22 cellular contexts compared by ENCODE assay signal in the genomic region with DNA sequence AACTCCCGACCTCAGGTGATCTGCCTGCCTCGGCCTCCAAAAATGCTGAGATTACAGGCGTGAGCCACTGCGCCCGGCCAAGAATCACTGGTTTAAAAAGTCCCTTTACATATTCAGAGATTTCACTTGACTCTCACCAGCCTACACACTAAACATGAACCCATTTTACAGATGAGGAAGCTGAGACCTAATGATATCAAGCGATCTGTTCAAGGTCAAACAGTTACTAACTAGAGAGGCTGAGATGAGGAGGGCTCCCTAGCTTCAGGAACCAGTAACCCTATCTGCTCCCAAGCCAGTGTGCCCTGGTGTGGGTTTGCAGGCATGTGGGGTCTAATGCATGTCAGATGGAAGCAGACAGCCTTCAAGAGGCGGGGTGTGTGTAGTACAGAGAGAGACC.
"Had no signal": no experiment of that assay in that cellular context is flagged by ENCODE, and none has a peak within 500 bp of the region (broad histone marks: within the 10 kb centered on the region; RNA-seq: fewer than 3 reads in every experiment).

No MANE protein-coding gene starts in this region.

- H3K36me3 ChIP-seq: colonic mucosa, heart right ventricle, left lung, lower lobe of right lung had no signal

- ATAC-seq: esophagus mucosa, gastrocnemius medialis, left cardiac atrium, left lung, left ventricle myocardium superior, lower lobe of right lung, mucosa of descending colon had no signal

- H3K4me1 ChIP-seq: colonic mucosa, esophagus squamous epithelium, gastrocnemius medialis, heart right ventricle, left lung, lower lobe of right lung had no signal

- H3K27me3 ChIP-seq: colonic mucosa, esophagus squamous epithelium, gastrocnemius medialis, heart right ventricle, left lung had no signal

- H3K9me3 ChIP-seq: colonic mucosa, esophagus squamous epithelium, gastrocnemius medialis, left lung, lower lobe of right lung, mucosa of descending colon had no signal

- H3K4me3 ChIP-seq: colonic mucosa, esophagus squamous epithelium, gastrocnemius medialis, heart right ventricle, left lung, lower lobe of right lung, mucosa of descending colon had no signal

- H3K27ac ChIP-seq: colonic mucosa, epithelial cell of prostate, esophagus squamous epithelium, gastrocnemius medialis, heart right ventricle, left lung, lower lobe of right lung had no signal

- DNase-seq: colonic mucosa; cortex of kidney; effector CD8-positive, alpha-beta T cell; erythroblast; esophagus squamous epithelium; foreskin fibroblast; foreskin melanocyte; gastrocnemius medialis; glutamatergic neuron; head of caudate nucleus; heart right ventricle; hippocampal formation; left cardiac atrium; left ventricle myocardium superior; lower lobe of right lung; mesenchymal stem cell; mucosa of descending colon had no signal

- FAIRE-seq: islet of Langerhans, keratinocyte had no signal
